Comparison of ENCODE assay signal across 28 cellular contexts in the genomic region with DNA sequence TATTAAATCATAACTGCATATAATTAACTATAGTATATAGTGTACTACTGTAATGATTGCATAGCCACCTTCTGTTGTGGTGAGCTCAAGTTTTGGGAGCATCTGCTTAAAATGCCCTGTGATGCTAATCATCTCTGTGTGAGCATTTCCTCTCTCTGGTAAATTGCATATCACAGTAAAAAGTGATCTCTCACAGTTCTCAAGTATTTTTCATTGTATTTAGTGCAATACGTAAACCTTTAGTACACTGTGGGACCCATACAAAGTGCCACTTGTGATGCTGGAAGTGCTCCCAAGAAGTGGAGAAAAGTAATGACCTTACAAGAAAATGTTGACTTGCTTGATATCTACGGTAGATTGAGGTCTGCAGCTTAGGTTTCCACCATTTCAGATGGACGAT.
"Had no signal": no experiment of that assay in that cellular context is flagged by ENCODE, and none has a peak within 500 bp of the region (broad histone marks: within the 10 kb centered on the region; RNA-seq: fewer than 3 reads in every experiment).

No MANE protein-coding gene starts in this region.

- H3K27me3 ChIP-seq: esophagus muscularis mucosa, foreskin keratinocyte, heart right ventricle, neutrophil, ovary, right lobe of liver, tibial nerve had no signal

- FAIRE-seq: islet of Langerhans, TTC549 had no signal

- ATAC-seq: activated CD4-positive, CD25-positive, alpha-beta regulatory T cell treated with anti-CD3 and anti-CD28 coated beads, Interleukin-2, amount 50 U/mL, for 24 hours; activated T-helper 17 cell treated with anti-CD3 and anti-CD28 coated beads, Interleukin-2, amount 50 U/mL, for 72 hours; foreskin keratinocyte; heart right ventricle; right lobe of liver had no signal

- H3K27ac ChIP-seq: esophagus muscularis mucosa, foreskin keratinocyte, heart right ventricle, left ventricle myocardium inferior, neutrophil, ovary, right lobe of liver, tibial nerve, VCaP had no signal

- H3K9me3 ChIP-seq: esophagus muscularis mucosa, left ventricle myocardium inferior, neutrophil, ovary, right lobe of liver, tibial nerve had no signal

- H3K36me3 ChIP-seq: esophagus muscularis mucosa, heart right ventricle, left ventricle myocardium inferior, neutrophil, ovary, right lobe of liver, tibial nerve had no signal

- H3K27ac Mint-ChIP-seq: activated CD4-positive, alpha-beta memory T cell treated with anti-CD3 and anti-CD28 coated beads, Interleukin-2, amount 10 ng/mL, durations not matched to agents 7 days and 5 days; activated CD4-positive, alpha-beta T cell treated with anti-CD3 and anti-CD28 coated beads, Interleukin-2, amount 10 ng/mL, durations not matched to agents 7 days and 5 days; activated T-cell treated with anti-CD3 and anti-CD28 coated beads, Interleukin-2, amount 50 U/mL, for 24 hours; activated T-helper 17 cell treated with anti-CD3 and anti-CD28 coated beads, Interleukin-2, amount 50 U/mL, for 72 hours; naive B cell; nephron progenitor cell; progenitor cell of endocrine pancreas had no signal

- H3K9me3 Mint-ChIP-seq: activated CD4-positive, alpha-beta memory T cell treated with anti-CD3 and anti-CD28 coated beads, Interleukin-2, amount 10 ng/mL, durations not matched to agents 7 days and 5 days; activated T-helper 17 cell treated with anti-CD3 and anti-CD28 coated beads, Interleukin-2, amount 50 U/mL, for 72 hours had no signal

- H3K4me1 Mint-ChIP-seq: naive B cell had no signal

- H3K4me3 ChIP-seq: esophagus muscularis mucosa, heart right ventricle, left ventricle myocardium inferior, lung, ovary, right lobe of liver, tibial nerve had no signal

- H3K36me3 Mint-ChIP-seq: naive B cell had no signal

- DNase-seq: activated CD4-positive, alpha-beta memory T cell treated with anti-CD3 and anti-CD28 coated beads, Interleukin-2, amount 10 ng/mL, durations not matched to agents 7 days and 5 days; activated CD4-positive, alpha-beta T cell treated with anti-CD3 and anti-CD28 coated beads, Interleukin-2, amount 10 ng/mL, durations not matched to agents 7 days and 5 days; activated CD8-positive, alpha-beta memory T cell treated with anti-CD3 and anti-CD28 coated beads, Interleukin-2, amount 50 U/mL, for 48 hours; activated gamma-delta T cell treated with Interleukin-2 at 50 U/mL for 16 hours; activated naive CD4-positive, alpha-beta T cell treated with anti-CD3 and anti-CD28 coated beads, Interleukin-2, amount 50 U/mL, for 16 hours; activated T-cell treated with anti-CD3 and anti-CD28 coated beads, Interleukin-2, amount 50 U/mL, for 24 hours; amniotic stem cell; caudate nucleus; endodermal cell; foreskin keratinocyte; heart right ventricle; left ventricle myocardium inferior; naive B cell; nephron progenitor cell; ovary; right lobe of liver; stimulated activated CD4-positive, alpha-beta T cell treated with anti-CD3 and anti-CD28 coated beads, Interleukin-2, amount 100 ng/mL, for 48 hours; stimulated activated naive CD4-positive, alpha-beta T cell treated with Interleukin-2 at 50 U/mL for 16 hours had no signal

- H3K4me3 Mint-ChIP-seq: activated CD4-positive, alpha-beta memory T cell treated with anti-CD3 and anti-CD28 coated beads, Interleukin-2, amount 10 ng/mL, durations not matched to agents 7 days and 5 days; activated CD4-positive, alpha-beta T cell treated with anti-CD3 and anti-CD28 coated beads, Interleukin-2, amount 10 ng/mL, durations not matched to agents 7 days and 5 days; activated T-cell treated with anti-CD3 and anti-CD28 coated beads, Interleukin-2, amount 50 U/mL, for 24 hours; activated T-helper 17 cell treated with anti-CD3 and anti-CD28 coated beads, Interleukin-2, amount 50 U/mL, for 72 hours; endodermal cell; naive B cell; nephron progenitor cell had no signal

- H3K27me3 Mint-ChIP-seq: progenitor cell of endocrine pancreas had no signal
